Comparison of ENCODE assay signal across 1 cellular context in genomic region chr3:183490211-183490601, GRCh38.
TF ChIP-seq lines count a peak whose summit lies in the region.

No MANE protein-coding gene starts in this region.

TF ChIP-seq in WTC11, 78 proteins besides CTCF, POLR2A, EP300 and RAD21 (continued from another document):
- TF ChIP-seq E2F1 (CRISPR knock-in tag; IDR thresholded peaks at IDR 0.05), result no peak
- TF ChIP-seq ZNF138 (CRISPR knock-in tag; conservative IDR thresholded peaks at IDR 0.05), result no peak
- TF ChIP-seq ZMAT4 (CRISPR knock-in tag; IDR thresholded peaks at IDR 0.05), result no peak
